In the genomic region with DNA sequence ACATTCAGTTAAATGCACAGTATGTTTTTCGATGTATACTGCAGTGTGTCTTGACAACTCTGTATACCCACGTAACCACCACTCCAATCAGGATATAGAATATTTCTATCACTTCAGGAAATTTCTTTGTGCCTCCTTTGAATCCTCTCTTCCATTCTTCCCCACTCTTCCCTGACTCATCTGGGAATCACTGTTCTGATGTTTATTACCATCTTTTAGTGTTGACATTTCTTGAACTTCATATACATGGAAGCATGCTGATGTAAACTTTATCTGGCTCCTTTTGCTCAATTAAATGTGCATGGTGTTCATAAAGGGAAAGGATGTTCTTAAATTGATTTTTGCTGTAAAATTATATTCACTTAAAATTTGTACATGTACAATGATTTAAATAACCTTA, we compare ENCODE assay signal across 36 cellular contexts.
"Had no signal": no experiment of that assay in that cellular context is flagged by ENCODE, and none has a peak within 500 bp of the region (broad histone marks: within the 10 kb centered on the region; RNA-seq: fewer than 3 reads in every experiment).

No MANE protein-coding gene starts in this region.

- H3K36me3 Mint-ChIP-seq: activated CD8-positive, alpha-beta memory T cell treated with anti-CD3 and anti-CD28 coated beads, Interleukin-2, amount 10 ng/mL, durations not matched to agents 7 days and 5 days; activated naive CD8-positive, alpha-beta T cell treated with anti-CD3 and anti-CD28 coated beads for 36 hours had no signal

- H3K27me3 ChIP-seq: adrenal gland, body of pancreas, brain microvascular endothelial cell, breast epithelium had no signal

- H3K27me3 Mint-ChIP-seq: activated CD4-positive, alpha-beta memory T cell treated with anti-CD3 and anti-CD28 coated beads, Interleukin-2, amount 10 ng/mL, durations not matched to agents 7 days and 5 days; activated CD4-positive, alpha-beta T cell treated with anti-CD3 and anti-CD28 coated beads for 36 hours; activated CD4-positive, alpha-beta T cell treated with anti-CD3 and anti-CD28 coated beads, Interleukin-2, amount 10 ng/mL, durations not matched to agents 7 days and 5 days; activated CD8-positive, alpha-beta memory T cell treated with anti-CD3 and anti-CD28 coated beads, Interleukin-2, amount 10 ng/mL, durations not matched to agents 7 days and 5 days; activated naive CD8-positive, alpha-beta T cell treated with anti-CD3 and anti-CD28 coated beads for 36 hours; activated T-helper 17 cell treated with anti-CD3 and anti-CD28 coated beads, Interleukin-2, amount 50 U/mL, for 72 hours had no signal

- H3K4me3 Mint-ChIP-seq: activated CD4-positive, alpha-beta memory T cell treated with anti-CD3 and anti-CD28 coated beads, Interleukin-2, amount 10 ng/mL, durations not matched to agents 7 days and 5 days; activated CD4-positive, alpha-beta T cell treated with anti-CD3 and anti-CD28 coated beads for 36 hours; activated CD4-positive, alpha-beta T cell treated with anti-CD3 and anti-CD28 coated beads, Interleukin-2, amount 10 ng/mL, durations not matched to agents 7 days and 5 days; activated CD8-positive, alpha-beta memory T cell treated with anti-CD3 and anti-CD28 coated beads, Interleukin-2, amount 10 ng/mL, durations not matched to agents 7 days and 5 days; activated CD8-positive, alpha-beta T cell treated with anti-CD3 and anti-CD28 coated beads, Interleukin-2, amount 10 ng/mL, durations not matched to agents 7 days and 5 days; activated naive CD4-positive, alpha-beta T cell treated with anti-CD3 and anti-CD28 coated beads for 36 hours; activated naive CD8-positive, alpha-beta T cell treated with anti-CD3 and anti-CD28 coated beads for 36 hours; activated T-cell treated with anti-CD3 and anti-CD28 coated beads, Interleukin-2, amount 50 U/mL, for 4 hours; activated T-cell treated with anti-CD3 and anti-CD28 coated beads, Interleukin-2, amount 50 U/mL, for 72 hours; activated T-helper 1 cell treated with anti-CD3 and anti-CD28 coated beads, Interleukin-12 subunit alpha, Interleukin-12 subunit beta, Interleukin-2, Interleukin-4 antibody, amounts not matched to agents 30 ng/mL and 10 ng/mL and 1 ng/mL, durations not matched to agents 14 hours and 24 hours and 36 hours; activated T-helper 17 cell treated with anti-CD3 and anti-CD28 coated beads, Interleukin-2, amount 50 U/mL, for 72 hours; T-helper 1 cell treated with Interleukin-12 subunit alpha and Interleukin-12 subunit beta and Interleukin-4 antibody, amounts not matched to agents 30 μg/mL and 1 μg/mL, for 36 hours; T-helper 2 cell treated with Interferon-gamma antibody and Interleukin-4, amounts not matched to agents 5 μg/mL and 100 μg/mL, for 36 hours had no signal

- H3K27ac Mint-ChIP-seq: activated CD4-positive, alpha-beta memory T cell treated with anti-CD3 and anti-CD28 coated beads, Interleukin-2, amount 10 ng/mL, durations not matched to agents 7 days and 5 days; activated CD4-positive, alpha-beta T cell treated with anti-CD3 and anti-CD28 coated beads for 36 hours; activated CD4-positive, alpha-beta T cell treated with anti-CD3 and anti-CD28 coated beads, Interleukin-2, amount 10 ng/mL, durations not matched to agents 7 days and 5 days; activated CD8-positive, alpha-beta memory T cell treated with anti-CD3 and anti-CD28 coated beads, Interleukin-2, amount 10 ng/mL, durations not matched to agents 7 days and 5 days; activated CD8-positive, alpha-beta T cell treated with anti-CD3 and anti-CD28 coated beads, Interleukin-2, amount 10 ng/mL, durations not matched to agents 7 days and 5 days; activated naive CD4-positive, alpha-beta T cell treated with anti-CD3 and anti-CD28 coated beads for 36 hours; activated naive CD4-positive, alpha-beta T cell treated with anti-CD3 and anti-CD28 coated beads, Interleukin-2, amount 50 U/mL, for 72 hours; activated naive CD8-positive, alpha-beta T cell treated with anti-CD3 and anti-CD28 coated beads for 36 hours; activated T-cell treated with anti-CD3 and anti-CD28 coated beads, Interleukin-2, amount 50 U/mL, for 72 hours; activated T-helper 1 cell treated with anti-CD3 and anti-CD28 coated beads, Interleukin-12 subunit alpha, Interleukin-12 subunit beta, Interleukin-2, Interleukin-4 antibody, amounts not matched to agents 30 ng/mL and 10 ng/mL and 1 ng/mL, durations not matched to agents 14 hours and 24 hours and 36 hours; activated T-helper 17 cell treated with anti-CD3 and anti-CD28 coated beads, Interleukin-2, amount 50 U/mL, for 72 hours; T-helper 1 cell treated with Interleukin-12 subunit alpha and Interleukin-12 subunit beta and Interleukin-4 antibody, amounts not matched to agents 30 μg/mL and 1 μg/mL, for 36 hours; T-helper 2 cell treated with Interferon-gamma antibody and Interleukin-4, amounts not matched to agents 5 μg/mL and 100 μg/mL, for 36 hours had no signal

- H3K27ac ChIP-seq: adrenal gland, body of pancreas, brain microvascular endothelial cell, breast epithelium, VCaP had no signal

- H3K4me3 ChIP-seq: adrenal gland, body of pancreas, breast epithelium had no signal

- H3K4me1 ChIP-seq: adrenal gland, body of pancreas, breast epithelium had no signal

- H3K36me3 ChIP-seq: adrenal gland, brain microvascular endothelial cell, breast epithelium had no signal

- ATAC-seq: activated CD4-positive, alpha-beta T cell treated with anti-CD3 and anti-CD28 coated beads for 36 hours; activated CD4-positive, CD25-positive, alpha-beta regulatory T cell treated with anti-CD3 and anti-CD28 coated beads, Interleukin-2, amount 50 U/mL, for 24 hours; activated CD8-positive, alpha-beta memory T cell treated with anti-CD3 and anti-CD28 coated beads, Interleukin-2, amount 10 ng/mL, durations not matched to agents 7 days and 5 days; activated CD8-positive, alpha-beta T cell treated with anti-CD3 and anti-CD28 coated beads, Interleukin-2, amount 10 ng/mL, durations not matched to agents 7 days and 5 days; activated naive CD4-positive, alpha-beta T cell treated with anti-CD3 and anti-CD28 coated beads, Interleukin-2, amount 50 U/mL, for 72 hours; activated T-cell treated with anti-CD3 and anti-CD28 coated beads, Interleukin-2, amount 50 U/mL, for 4 hours; activated T-cell treated with anti-CD3 and anti-CD28 coated beads, Interleukin-2, amount 50 U/mL, for 72 hours; activated T-helper 17 cell treated with anti-CD3 and anti-CD28 coated beads, Interleukin-2, amount 50 U/mL, for 72 hours; body of pancreas had no signal

- H3K9me3 ChIP-seq: adrenal gland, body of pancreas, breast epithelium had no signal

- H3K9me3 Mint-ChIP-seq: activated CD4-positive, alpha-beta T cell treated with anti-CD3 and anti-CD28 coated beads, Interleukin-2, amount 10 ng/mL, durations not matched to agents 7 days and 5 days; T-helper 1 cell treated with Interleukin-12 subunit alpha and Interleukin-12 subunit beta and Interleukin-4 antibody, amounts not matched to agents 30 μg/mL and 1 μg/mL, for 36 hours; T-helper 2 cell treated with Interferon-gamma antibody and Interleukin-4, amounts not matched to agents 5 μg/mL and 100 μg/mL, for 36 hours had no signal

- DNase-seq: activated CD4-positive, alpha-beta memory T cell treated with anti-CD3 and anti-CD28 coated beads, Interleukin-2, amount 10 ng/mL, durations not matched to agents 7 days and 5 days; activated CD4-positive, alpha-beta T cell treated with anti-CD3 and anti-CD28 coated beads for 1 hour; activated CD4-positive, alpha-beta T cell treated with anti-CD3 and anti-CD28 coated beads for 36 hours; activated CD4-positive, alpha-beta T cell treated with anti-CD3 and anti-CD28 coated beads for 48 hours; activated CD4-positive, alpha-beta T cell treated with anti-CD3 and anti-CD28 coated beads, Interleukin-2, amount 10 ng/mL, durations not matched to agents 7 days and 5 days; activated CD4-positive, alpha-beta T cell treated with anti-CD3 and anti-CD28 coated beads, Interleukin-2, amount 50 U/mL, for 48 hours; activated CD4-positive, CD25-positive, alpha-beta regulatory T cell; activated CD8-positive, alpha-beta memory T cell treated with anti-CD3 and anti-CD28 coated beads for 24 hours; activated CD8-positive, alpha-beta memory T cell treated with anti-CD3 and anti-CD28 coated beads, Interleukin-2, amount 10 ng/mL, durations not matched to agents 7 days and 5 days; activated CD8-positive, alpha-beta T cell treated with anti-CD3 and anti-CD28 coated beads, Interleukin-2, amount 10 ng/mL, durations not matched to agents 7 days and 5 days; activated effector memory CD4-positive, alpha-beta T cell treated with anti-CD3 and anti-CD28 coated beads, Interleukin-2, amount 50 U/mL, for 16 hours; activated gamma-delta T cell treated with Interleukin-2 at 50 U/mL for 16 hours; activated naive CD4-positive, alpha-beta T cell; activated naive CD4-positive, alpha-beta T cell treated with anti-CD3 and anti-CD28 coated beads for 36 hours; activated naive CD4-positive, alpha-beta T cell treated with anti-CD3 and anti-CD28 coated beads, Interleukin-2, amount 50 U/mL, for 16 hours; activated naive CD8-positive, alpha-beta T cell treated with anti-CD3 and anti-CD28 coated beads for 36 hours; activated T-cell treated with anti-CD3 and anti-CD28 coated beads for 4 hours; activated T-cell treated with anti-CD3 and anti-CD28 coated beads, Interleukin-2, amount 50 U/mL, for 1 hour; activated T-cell treated with anti-CD3 and anti-CD28 coated beads, Interleukin-2, amount 50 U/mL, for 4 hours; activated T-cell treated with anti-CD3 and anti-CD28 coated beads, Interleukin-2, amount 50 U/mL, for 72 hours; adrenal gland; amniotic stem cell; aorta; body of pancreas; brain microvascular endothelial cell; central memory CD4-positive, alpha-beta T cell; T-helper 2 cell; T-helper 9 cell had no signal

- H3K4me1 Mint-ChIP-seq: activated CD4-positive, alpha-beta memory T cell treated with anti-CD3 and anti-CD28 coated beads, Interleukin-2, amount 10 ng/mL, durations not matched to agents 7 days and 5 days; activated CD4-positive, alpha-beta T cell treated with anti-CD3 and anti-CD28 coated beads for 36 hours; activated CD4-positive, alpha-beta T cell treated with anti-CD3 and anti-CD28 coated beads, Interleukin-2, amount 10 ng/mL, durations not matched to agents 7 days and 5 days; activated CD8-positive, alpha-beta memory T cell treated with anti-CD3 and anti-CD28 coated beads, Interleukin-2, amount 10 ng/mL, durations not matched to agents 7 days and 5 days; activated naive CD8-positive, alpha-beta T cell treated with anti-CD3 and anti-CD28 coated beads for 36 hours; activated T-helper 17 cell treated with anti-CD3 and anti-CD28 coated beads, Interleukin-2, amount 50 U/mL, for 72 hours had no signal
